ENCODE assay signal across 8 cellular contexts in genomic region chr13:30115257-30115600, GRCh38.
DNase-seq lines count a peak whose midpoint lies in the region; ATAC-seq and TF ChIP-seq lines count a peak whose summit lies in the region.

No MANE protein-coding gene starts in this region.

- peak in 2 of 12 donors; percentile 2 to 33 for TF ChIP-seq CTCF in heart left ventricle (IDR thresholded peaks at IDR 0.05)
- TF ChIP-seq CTCF in brain microvascular endothelial cell (IDR thresholded peaks at IDR 0.05; ENCODE audit: low read depth, low read length, missing control alignments), result no peak

- no peak for DNase-seq in heart left ventricle
- no peak for DNase-seq in cardiac septum (ENCODE audit: low spot score)
- no peak for DNase-seq in brain microvascular endothelial cell
- no peak for DNase-seq in NCI-H345 (lab: John Stamatoyannopoulos, UW)
- no peak for DNase-seq in MV-4-11 (lab: John Stamatoyannopoulos, UW)
- DNase-seq in HK-2 (ENCODE audit: unreplicated experiment), result no peak

- in situ Hi-C loops in brain microvascular endothelial cell (cut with HindIII; ENCODE audit: low pct_ligation_motif_present, low sequenced_read_pairs), result loop anchor here (25.0 kb wide), 1 partner anchor 353 kb away; no protein-coding TSS in a partner anchor

- 14 to 22% (median 18%) methylated on average over 9 of the region's 9 CpGs for WGBS in heart left ventricle, 4 donors

- H3K27me3 ChIP-seq in heart left ventricle (peaks cover 0 to 4% (median 0%) of the 10 kb centered on the region in 9 donors), brain microvascular endothelial cell (replicated peaks) (peaks cover 1% of the 10 kb centered on the region), mononuclear cell (ENCODE audit: insufficient read depth, low read length) (no peaks in the 10 kb centered on the region)

- TF ChIP-seq POLR2A in heart left ventricle (IDR thresholded peaks at IDR 0.05), result no peak

- H3K4me3 ChIP-seq in heart left ventricle (peak overlapping the region in 10 of 12 donors; percentile 36 to 82 (median 62)), brain microvascular endothelial cell (ENCODE audit: low read depth, low read length) (peak overlapping the region; percentile 44), mononuclear cell (ENCODE audit: low read length) (peak overlapping the region; percentile 52)

- ATAC-seq in heart left ventricle (peak in 2 of 4 donors; percentile 5 to 9), HG03571 (IDR thresholded peaks at IDR 0.05; ENCODE audit: unreplicated experiment) (no peak)

- intact Hi-C loops in heart left ventricle (cut with DNase I) (loop anchor here in 8 of 10 donors (1.0 to 10.0 kb wide), 11 partner anchors 180 to 608 kb away; partner anchors contain the start of gene SLC7A1 (in 1 of the 8)), cardiac septum (cut with DNase I) (loop anchor here (2.0 kb wide), 1 partner anchor 606 kb away; no protein-coding TSS in a partner anchor)

- H3K4me1 ChIP-seq in heart left ventricle (peaks cover 0 to 26% (median 12%) of the 10 kb centered on the region in 12 donors), mononuclear cell (ENCODE audit: insufficient read depth, low read length) (peaks cover 27% of the 10 kb centered on the region)

- no peaks in the 10 kb centered on the region for H3K9me3 ChIP-seq in heart left ventricle
- no peaks in the 10 kb centered on the region for H3K9me3 ChIP-seq in mononuclear cell (ENCODE audit: low read depth, low read length)

- H3K36me3 ChIP-seq in heart left ventricle, result no peaks in the 10 kb centered on the region
- H3K36me3 ChIP-seq in brain microvascular endothelial cell (replicated peaks), result no peaks in the 10 kb centered on the region

- peak overlapping the region in 1 of 12 donors; percentile 41 for H3K27ac ChIP-seq in heart left ventricle
- no peak overlapping the region for H3K27ac ChIP-seq in brain microvascular endothelial cell
